In genomic region chr5:43041669-43042175, GRCh38 we compare ENCODE assay signal across 8 cellular contexts. TPM values are rescaled to one million over a fixed set of nuclear protein-coding genes. Genes with fewer than 3 reads are reported as not detected.
DNase-seq lines count a peak whose midpoint lies in the region; ATAC-seq, FAIRE-seq and TF ChIP-seq lines count a peak whose summit lies in the region.

No MANE protein-coding gene starts in this region.

- H3K4me1 ChIP-seq in ascending aorta: peaks cover 0 to 2% of the 10 kb centered on the region in 2 donors
- peaks cover 11% of the 10 kb centered on the region for H3K4me1 ChIP-seq in hepatocyte (ENCODE audit: insufficient read depth)

- peak; percentile 51 for DNase-seq in DMS 273 treated with DMSO at 0.1 percent for 48 hours (lab: John Stamatoyannopoulos, UW)
- peak; percentile 80 for DNase-seq in HS-5 (ENCODE audit: low read depth)
- DNase-seq in RCC 7860 (ENCODE audit: low spot score): peak; percentile 88
- peak in 1 of 2 donors; percentile 86 for DNase-seq in ascending aorta (ENCODE audit: low spot score in 2 of 2)
- peak; percentile 73 for DNase-seq in hepatocyte (ENCODE audit: low spot score)
- no peak for DNase-seq in retinal pigment epithelial cell (ENCODE audit: low read depth)
- DNase-seq in cerebellum (ENCODE audit: low spot score): no peak

- peak; percentile 16 for ATAC-seq in GM21381 (IDR thresholded peaks at IDR 0.05; ENCODE audit: unreplicated experiment)

- H3K27ac ChIP-seq in ascending aorta: peak overlapping the region; percentile 96 to 99
- H3K27ac ChIP-seq in hepatocyte: peak overlapping the region; percentile 96

- peak; percentile 79 for FAIRE-seq in RCC 7860 (lab: Jason Lieb, UNC)

- TF ChIP-seq CTCF in ascending aorta (IDR thresholded peaks at IDR 0.05): no peak
- no peak for TF ChIP-seq CTCF in hepatocyte (IDR thresholded peaks at IDR 0.05; ENCODE audit: poor library complexity)
- no peak for TF ChIP-seq CTCF in retinal pigment epithelial cell (conservative IDR thresholded peaks at IDR 0.05; ENCODE audit: low read depth, low read length)

- intact Hi-C loops in ascending aorta (cut with DNase I): loop anchor here (1.0 to 5.0 kb wide), 6 partner anchors 24 to 91 kb away; no protein-coding TSS in a partner anchor

- H3K79me2 ChIP-seq in hepatocyte: peaks cover 39% of the 10 kb centered on the region

- H4K20me1 ChIP-seq in hepatocyte (ENCODE audit: insufficient read depth, poor library complexity, severe bottlenecking): no peaks in the 10 kb centered on the region

- WGBS in hepatocyte (ENCODE audit: low lambda C conversion rate, missing lambda C conversion rate): 2% methylated on average over 29 of the region's 33 CpGs

- peak overlapping the region; percentile 95 for H3K4me2 ChIP-seq in hepatocyte

- H3K9me3 ChIP-seq in ascending aorta: peaks cover 0 to 8% of the 10 kb centered on the region in 2 donors
- no peaks in the 10 kb centered on the region for H3K9me3 ChIP-seq in hepatocyte (ENCODE audit: low read depth)

- H3K4me3 ChIP-seq in ascending aorta: peak overlapping the region; percentile 64 to 91
- H3K4me3 ChIP-seq in hepatocyte: peak overlapping the region; percentile 76
- peak overlapping the region; percentile 54 for H3K4me3 ChIP-seq in retinal pigment epithelial cell (ENCODE audit: low read length)

- H3K36me3 ChIP-seq in ascending aorta (no peaks in the 10 kb centered on the region), hepatocyte (replicated peaks; ENCODE audit: insufficient read depth, low read depth) (no peaks in the 10 kb centered on the region)

- H2AFZ ChIP-seq in hepatocyte: peak overlapping the region; percentile 55

- no peaks in the 10 kb centered on the region for H3K27me3 ChIP-seq in ascending aorta
- peaks cover 16% of the 10 kb centered on the region for H3K27me3 ChIP-seq in hepatocyte

- no peaks in the 10 kb centered on the region for H3K9me2 ChIP-seq in hepatocyte (replicated peaks; ENCODE audit: insufficient read depth)

RNA-seq across cellular contexts. Expression of gene ANXA2R, which starts 1.6 kb away (rescaled TPM):
- 5.1 TPM for total RNA-seq in ascending aorta
- total RNA-seq in hepatocyte: 0.93 and 4.4 TPM in 2 replicates
- 3.2 and 4.5 TPM in 2 replicates for polyA plus RNA-seq in hepatocyte
- total RNA-seq in cerebellum: 2.9 TPM

Comparison
In these comparisons a context has a peak if more than half of its experiments do, and no peak if none do; other contexts are left out.
1. DNase-seq: peak in DMS 273 treated with DMSO at 0.1 percent for 48 hours (single experiment), HS-5 (single experiment), RCC 7860 (single experiment) and hepatocyte (single experiment); none in retinal pigment epithelial cell (single experiment) and cerebellum (single experiment).
2. Peak in every context shown above with its lines, with median percentiles within 50 percentile points of each other: H3K4me3 ChIP-seq.